In genomic region chr17:42980274-42980765, GRCh38 we compare ENCODE assay signal across 8 cellular contexts. TPM values are rescaled to one million over a fixed set of nuclear protein-coding genes. Genes with fewer than 3 reads are reported as not detected.
DNase-seq lines count a peak whose midpoint lies in the region; ATAC-seq and TF ChIP-seq lines count a peak whose summit lies in the region.

TSS of gene RUNDC1 (plus strand) at chr17:42980565. CDS start at chr17:42980577, 12 bp downstream.

- peak; percentile 97 for DNase-seq in GM10266 (ENCODE audit: extremely low spot score)
- peak; percentile 87 to 91 for DNase-seq in NCI-H1930 (lab: John Stamatoyannopoulos, UW)
- peak; percentile 78 for DNase-seq in T1000 (lab: John Stamatoyannopoulos, UW)
- peak; percentile 97 for DNase-seq in astrocyte of the hippocampus (ENCODE audit: low read depth, low spot score)
- peak; percentile 11 to 88 (median 72) for DNase-seq in hypothalamus (lab: John Stamatoyannopoulos, UW)
- DNase-seq in sciatic nerve (ENCODE audit: low spot score), result peak; percentile 95
- no peak for DNase-seq in cortex of kidney (lab: John Stamatoyannopoulos, UW)

- TF ChIP-seq CTCF in GM10266 (IDR thresholded peaks at IDR 0.05; ENCODE audit: control insufficient read depth, insufficient read depth, low read depth, missing control alignments), result no peak

- peak; percentile 87 for ATAC-seq in HG02798 (IDR thresholded peaks at IDR 0.05; ENCODE audit: poor library complexity, unreplicated experiment)
- peak; percentile 96 for ATAC-seq in sciatic nerve

- intact Hi-C loops in sciatic nerve (cut with DNase I), result loop anchor here (1.0 kb wide), 1 partner anchor 86 kb away; no protein-coding TSS in a partner anchor

RNA-seq across cellular contexts. Expression of gene RUNDC1, which starts in this region (rescaled TPM):
- total RNA-seq in sciatic nerve, result 12.4 TPM
